ENCODE assay signal across 24 cellular contexts in genomic region chr21:28865488-28866186, GRCh38.
"Had no signal": no experiment of that assay in that cellular context is flagged by ENCODE, and none has a peak within 500 bp of the region (broad histone marks: within the 10 kb centered on the region; RNA-seq: fewer than 3 reads in every experiment).

No MANE protein-coding gene starts in this region.

- H3K9ac ChIP-seq: KMS-11, SK-N-SH had no signal

- DNase-seq: Kasumi-1, MG63, NCI-H1092, NCI-H1105 treated with DMSO at 0.1 percent for 48 hours, NCI-H1436, NCI-H187, NCI-H2029, NCI-H2081 treated with DMSO at 0.1 percent for 48 hours, NCI-H2171, NCI-H226, NCI-H446, NCI-H510A, NCI-H524 treated with DMSO at 0.1 percent for 48 hours, NCI-H69, NCI-H774, PC-3, SHP77, SK-N-SH, SW 1271 had no signal

- H3K36me3 ChIP-seq: MG63 had no signal

- H3K27ac ChIP-seq: KMS-11, RWPE1 had no signal

- H3K27me3 ChIP-seq: MG63 had no signal

- H3K4me2 ChIP-seq: KMS-11, SK-N-SH had no signal

- ATAC-seq: K562, Panc1, PC-3 had no signal

- H3K4me3 Mint-ChIP-seq: IgD-negative memory B cell had no signal

- FAIRE-seq: K562 had no signal

- H3K27me3 Mint-ChIP-seq: IgD-negative memory B cell had no signal

- H3K9me2 ChIP-seq: SK-N-SH had no signal

- H3K9me3 ChIP-seq: MG63, SK-N-SH had no signal

- H3K4me1 Mint-ChIP-seq: IgD-negative memory B cell had no signal

- H3K4me3 ChIP-seq: K562, MG63 had no signal
